Comparison of ENCODE assay signal across 8 cellular contexts in the genomic region with DNA sequence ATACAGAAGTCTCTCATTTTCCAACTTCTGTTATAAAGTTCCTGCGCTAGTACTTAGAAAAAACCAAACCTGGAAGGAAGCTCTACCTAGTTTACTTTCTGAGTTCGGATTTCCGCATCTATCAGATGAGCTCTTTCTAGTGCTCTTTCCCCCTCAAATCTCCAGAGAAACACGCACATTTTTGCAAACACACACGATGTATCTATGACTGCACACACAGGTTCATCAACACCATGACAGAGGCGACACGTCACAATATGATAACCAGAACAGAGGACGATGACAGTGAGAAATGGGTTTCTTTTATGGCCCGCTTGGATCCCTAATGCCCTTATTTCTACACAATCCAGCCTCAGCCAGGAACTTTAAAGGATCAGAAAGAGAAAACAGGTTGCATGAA. TPM values are rescaled to one million over a fixed set of nuclear protein-coding genes. Genes with fewer than 3 reads are reported as not detected.
DNase-seq lines count a peak whose midpoint lies in the region; ATAC-seq and TF ChIP-seq lines count a peak whose summit lies in the region.

No MANE protein-coding gene starts in this region.

- H3K79me2 ChIP-seq in DOHH2 (ENCODE audit: control insufficient read depth, low read length) (no peaks in the 10 kb centered on the region), GM23338 (replicated peaks; ENCODE audit: insufficient read depth) (no peaks in the 10 kb centered on the region)

- H3K4me3 ChIP-seq in DOHH2 (ENCODE audit: low read length) (peak overlapping the region; percentile 72), GM23338 (peak overlapping the region; percentile 68), iPS-15b (ENCODE audit: low read depth, low read length) (peak overlapping the region; percentile 76)

- H3K9me2 ChIP-seq in DOHH2 (replicated peaks; ENCODE audit: control insufficient read depth, low read length) (no peaks in the 10 kb centered on the region), GM23338 (ENCODE audit: insufficient read depth) (no peaks in the 10 kb centered on the region)

- DNase-seq in GM23338 (ENCODE audit: low spot score), result peak; percentile 22
- peak; percentile 41 for DNase-seq in NCI-H748 treated with DMSO at 0.1 percent for 48 hours (lab: John Stamatoyannopoulos, UW)
- DNase-seq in activated naive CD4-positive, alpha-beta T cell treated with anti-CD3 and anti-CD28 coated beads, Interleukin-2, amount 10 ng/mL, durations not matched to agents 7 days and 5 days, result peak; percentile 62
- peak; percentile 40 for DNase-seq in stimulated activated CD4-positive, alpha-beta T cell treated with anti-CD3 and anti-CD28 coated beads, Interleukin-1b, Interleukin-23, amount 100 ng/mL, for 48 hours
- no peak for DNase-seq in GM03348 (ENCODE audit: low spot score)
- no peak for DNase-seq in kidney tubule cell (ENCODE audit: low spot score)

- CTCF ChIA-PET in activated naive CD4-positive, alpha-beta T cell treated with anti-CD3 and anti-CD28 coated beads, Interleukin-2, amount 10 ng/mL, durations not matched to agents 7 days and 5 days (lab: Charles Lee), result interaction anchor here (0.7 to 1.7 kb wide), 8 partner anchors 9 to 400 kb away, joined by 3 to 11 read pairs (median 4); no protein-coding TSS in a partner anchor

- H3K4me3 Mint-ChIP-seq in GM23338, result peak overlapping the region; percentile 69
- peak overlapping the region; percentile 93 for H3K4me3 Mint-ChIP-seq in activated naive CD4-positive, alpha-beta T cell treated with anti-CD3 and anti-CD28 coated beads, Interleukin-2, amount 10 ng/mL, durations not matched to agents 7 days and 5 days

- TF ChIP-seq CTCF in DOHH2 (IDR thresholded peaks at IDR 0.05; ENCODE audit: low read depth, low read length, poor library complexity, severe bottlenecking), result no peak
- TF ChIP-seq CTCF in GM23338 (conservative IDR thresholded peaks at IDR 0.05; ENCODE audit: low read depth in 2 of 2), result no peak

- no peaks in the 10 kb centered on the region for H3K36me3 Mint-ChIP-seq in GM23338 (ENCODE audit: low read depth)
- peaks cover 18% of the 10 kb centered on the region for H3K36me3 Mint-ChIP-seq in activated naive CD4-positive, alpha-beta T cell treated with anti-CD3 and anti-CD28 coated beads, Interleukin-2, amount 10 ng/mL, durations not matched to agents 7 days and 5 days

- H3K4me1 Mint-ChIP-seq in GM23338, result peaks cover 14% of the 10 kb centered on the region; the same call in 2 of the 3 replicates
- peaks cover 54% of the 10 kb centered on the region for H3K4me1 Mint-ChIP-seq in activated naive CD4-positive, alpha-beta T cell treated with anti-CD3 and anti-CD28 coated beads, Interleukin-2, amount 10 ng/mL, durations not matched to agents 7 days and 5 days

- peaks cover 15% of the 10 kb centered on the region for H3K4me1 ChIP-seq in DOHH2 (ENCODE audit: control insufficient read depth, low read length)
- peaks cover 18% of the 10 kb centered on the region for H3K4me1 ChIP-seq in GM23338 (ENCODE audit: insufficient read depth)
- no peaks in the 10 kb centered on the region for H3K4me1 ChIP-seq in iPS-15b (ENCODE audit: control insufficient read depth, insufficient read depth, low read length)

- H3F3A ChIP-seq in DOHH2 (ENCODE audit: control insufficient read depth, insufficient read depth) (no peaks in the 10 kb centered on the region), GM23338 (replicated peaks; ENCODE audit: low read depth) (no peaks in the 10 kb centered on the region)

- H3K9me3 Mint-ChIP-seq in GM23338, result no peaks in the 10 kb centered on the region
- peaks cover 7% of the 10 kb centered on the region for H3K9me3 Mint-ChIP-seq in activated naive CD4-positive, alpha-beta T cell treated with anti-CD3 and anti-CD28 coated beads, Interleukin-2, amount 10 ng/mL, durations not matched to agents 7 days and 5 days

- H3K27me3 Mint-ChIP-seq in GM23338 (ENCODE audit: insufficient read depth, low read depth, poor library complexity), result peaks cover 5% of the 10 kb centered on the region
- no peaks in the 10 kb centered on the region for H3K27me3 Mint-ChIP-seq in activated naive CD4-positive, alpha-beta T cell treated with anti-CD3 and anti-CD28 coated beads, Interleukin-2, amount 10 ng/mL, durations not matched to agents 7 days and 5 days

- H3K9ac ChIP-seq in iPS-15b (ENCODE audit: low read depth, low read length), result no peak overlapping the region

- ATAC-seq in GM23338, result peak; percentile 10; the same call in 2 of the 3 replicates

- H2AFZ ChIP-seq in GM23338, result peak overlapping the region; percentile 100

- H4K20me1 ChIP-seq in DOHH2 (ENCODE audit: control insufficient read depth, insufficient read depth, low read depth, low read length) (no peaks in the 10 kb centered on the region), GM23338 (replicated peaks; ENCODE audit: insufficient read depth) (no peaks in the 10 kb centered on the region)

- H3K27me3 ChIP-seq in DOHH2 (ENCODE audit: control insufficient read depth, low read length) (peaks cover 35% of the 10 kb centered on the region), GM23338 (ENCODE audit: insufficient read depth) (peaks cover 27% of the 10 kb centered on the region), iPS-15b (ENCODE audit: control insufficient read depth, insufficient read depth, low read length) (peaks cover 26% of the 10 kb centered on the region)

- peak overlapping the region; percentile 85 for H3K4me2 ChIP-seq in DOHH2 (ENCODE audit: low read length)
- H3K4me2 ChIP-seq in GM23338, result peak overlapping the region; percentile 92

- H3K27ac ChIP-seq in DOHH2 (ENCODE audit: low read depth, low read length) (no peak overlapping the region), GM23338 (ENCODE audit: low read depth) (no peak overlapping the region)

- H3K27ac Mint-ChIP-seq in GM23338, result no peak overlapping the region
- H3K27ac Mint-ChIP-seq in activated naive CD4-positive, alpha-beta T cell treated with anti-CD3 and anti-CD28 coated beads, Interleukin-2, amount 10 ng/mL, durations not matched to agents 7 days and 5 days, result peak overlapping the region; percentile 95

- H3K36me3 ChIP-seq in DOHH2 (ENCODE audit: control insufficient read depth, low read length), result no peaks in the 10 kb centered on the region
- H3K36me3 ChIP-seq in GM23338 (ENCODE audit: insufficient read depth), result no peaks in the 10 kb centered on the region
- no peaks in the 10 kb centered on the region for H3K36me3 ChIP-seq in iPS-15b (ENCODE audit: control insufficient read depth, insufficient read depth, low read length)

- H3K9me3 ChIP-seq in DOHH2 (ENCODE audit: control insufficient read depth, insufficient read depth, low read length) (no peaks in the 10 kb centered on the region), iPS-15b (ENCODE audit: control insufficient read depth, insufficient read depth, low read length) (no peaks in the 10 kb centered on the region)

TF ChIP-seq in GM23338, 12 proteins besides CTCF, POLR2A, EP300 and RAD21 (continues in another document):
- TF ChIP-seq, protein P1, sequence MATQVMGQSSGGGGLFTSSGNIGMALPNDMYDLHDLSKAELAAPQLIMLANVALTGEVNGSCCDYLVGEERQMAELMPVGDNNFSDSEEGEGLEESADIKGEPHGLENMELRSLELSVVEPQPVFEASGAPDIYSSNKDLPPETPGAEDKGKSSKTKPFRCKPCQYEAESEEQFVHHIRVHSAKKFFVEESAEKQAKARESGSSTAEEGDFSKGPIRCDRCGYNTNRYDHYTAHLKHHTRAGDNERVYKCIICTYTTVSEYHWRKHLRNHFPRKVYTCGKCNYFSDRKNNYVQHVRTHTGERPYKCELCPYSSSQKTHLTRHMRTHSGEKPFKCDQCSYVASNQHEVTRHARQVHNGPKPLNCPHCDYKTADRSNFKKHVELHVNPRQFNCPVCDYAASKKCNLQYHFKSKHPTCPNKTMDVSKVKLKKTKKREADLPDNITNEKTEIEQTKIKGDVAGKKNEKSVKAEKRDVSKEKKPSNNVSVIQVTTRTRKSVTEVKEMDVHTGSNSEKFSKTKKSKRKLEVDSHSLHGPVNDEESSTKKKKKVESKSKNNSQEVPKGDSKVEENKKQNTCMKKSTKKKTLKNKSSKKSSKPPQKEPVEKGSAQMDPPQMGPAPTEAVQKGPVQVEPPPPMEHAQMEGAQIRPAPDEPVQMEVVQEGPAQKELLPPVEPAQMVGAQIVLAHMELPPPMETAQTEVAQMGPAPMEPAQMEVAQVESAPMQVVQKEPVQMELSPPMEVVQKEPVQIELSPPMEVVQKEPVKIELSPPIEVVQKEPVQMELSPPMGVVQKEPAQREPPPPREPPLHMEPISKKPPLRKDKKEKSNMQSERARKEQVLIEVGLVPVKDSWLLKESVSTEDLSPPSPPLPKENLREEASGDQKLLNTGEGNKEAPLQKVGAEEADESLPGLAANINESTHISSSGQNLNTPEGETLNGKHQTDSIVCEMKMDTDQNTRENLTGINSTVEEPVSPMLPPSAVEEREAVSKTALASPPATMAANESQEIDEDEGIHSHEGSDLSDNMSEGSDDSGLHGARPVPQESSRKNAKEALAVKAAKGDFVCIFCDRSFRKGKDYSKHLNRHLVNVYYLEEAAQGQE (IDR thresholded peaks at IDR 0.05; ENCODE audit: unreplicated experiment), result no peak
- TF ChIP-seq POLR2AphosphoS5 (IDR thresholded peaks at IDR 0.05; ENCODE audit: low read depth) (no peak), STAT1 (IDR thresholded peaks at IDR 0.05; ENCODE audit: unreplicated experiment) (no peak), ZNF114 (CRISPR knock-in tag; IDR thresholded peaks at IDR 0.05) (no peak), JUNB (IDR thresholded peaks at IDR 0.05; ENCODE audit: unreplicated experiment) (no peak), ZNF331 (CRISPR knock-in tag; IDR thresholded peaks at IDR 0.05; ENCODE audit: low read depth) (no peak), EZH2 (IDR thresholded peaks at IDR 0.05; ENCODE audit: low read depth, unreplicated experiment) (no peak)

RNA-seq across cellular contexts. Expression of a gene that starts 0.6 kb away (rescaled TPM):
- not detected in 2 replicates for total RNA-seq in GM23338 (2014; rRNA removed; shearing (Covaris generic))
- polyA plus RNA-seq in GM23338 (2016; fragmentation: Nextera tagmentation; extraction: Ambion mirVana), result not detected in 2 replicates

RNA-seq across cellular contexts. Expression of a gene that starts 29.1 kb away (rescaled TPM):
- 3.4 and 6.6 TPM in 2 replicates for total RNA-seq in GM23338 (2014; rRNA removed; shearing (Covaris generic))
- polyA plus RNA-seq in GM23338 (2016; fragmentation: Nextera tagmentation; extraction: Ambion mirVana), result 1.9 and 2.7 TPM in 2 replicates

Comparison
In these comparisons a context has a peak if more than half of its experiments do, and no peak if none do; other contexts are left out.
1. DNase-seq: peak in GM23338 (single experiment), NCI-H748 treated with DMSO at 0.1 percent for 48 hours (single experiment), activated naive CD4-positive, alpha-beta T cell treated with anti-CD3 and anti-CD28 coated beads, Interleukin-2, amount 10 ng/mL, durations not matched to agents 7 days and 5 days (single experiment) and stimulated activated CD4-positive, alpha-beta T cell treated with anti-CD3 and anti-CD28 coated beads, Interleukin-1b, Interleukin-23, amount 100 ng/mL, for 48 hours (single experiment); none in GM03348 (single experiment) and kidney tubule cell (single experiment).
2. Peak in every context shown above with its lines, with median percentiles within 50 percentile points of each other: H3K4me3 ChIP-seq.